ENCODE assay signal across 21 cellular contexts in genomic region chr3:47430606-47431005, GRCh38. TPM values are rescaled to one million over a fixed set of nuclear protein-coding genes. Genes with fewer than 3 reads are reported as not detected.
DNase-seq lines count a peak whose midpoint lies in the region; ATAC-seq, FAIRE-seq and TF ChIP-seq lines count a peak whose summit lies in the region.
"Had no signal": no experiment of that assay in that cellular context is flagged by ENCODE, and none has a peak within 500 bp of the region (broad histone marks: within the 10 kb centered on the region; RNA-seq: fewer than 3 reads in every experiment).

No MANE protein-coding gene starts in this region.

- H2BK15ac ChIP-seq in neuronal stem cell (ENCODE audit: low read length), result no peak overlapping the region

- intact Hi-C loops in left cardiac atrium (cut with DNase I) (no loop called here), K562 (cut with micrococcal nuclease) (no loop called here)

- H3K27me3 ChIP-seq in cardiac muscle cell (no peaks in the 10 kb centered on the region), K562 (ENCODE audit: control insufficient read depth in 2 of 2, insufficient read depth in 2 of 2, low read length in 2 of 2) (no peaks in the 10 kb centered on the region), neuronal stem cell (ENCODE audit: control insufficient read depth in 3 of 3, insufficient read depth in 3 of 3, low read depth in 1 of 3, low read length in 3 of 3) (no peaks in the 10 kb centered on the region), gastroesophageal sphincter (no peaks in the 10 kb centered on the region), tibial nerve (no peaks in the 10 kb centered on the region)

- H3K4me1 ChIP-seq in cardiac muscle cell (ENCODE audit: low read depth), result peaks cover 22% of the 10 kb centered on the region
- no peaks in the 10 kb centered on the region for H3K4me1 ChIP-seq in K562 (replicated peaks in 1 of 2; ENCODE audit: control insufficient read depth in 2 of 2, insufficient read depth in 2 of 2, low read length in 2 of 2)
- peaks cover 5 to 13% of the 10 kb centered on the region in 2 donors for H3K4me1 ChIP-seq in neuronal stem cell (ENCODE audit: control insufficient read depth in 2 of 2, insufficient read depth in 1 of 2, low read depth in 1 of 2, low read length in 2 of 2)
- H3K4me1 ChIP-seq in gastroesophageal sphincter, result no peaks in the 10 kb centered on the region
- peaks cover 0 to 2% (median 0%) of the 10 kb centered on the region in 4 donors for H3K4me1 ChIP-seq in tibial nerve

- CTCF ChIA-PET in K562 (lab: Yijun Ruan, JAX; ENCODE audit: low intra/inter-chr PET ratio), result no interaction called here

- H3K36me3 ChIP-seq in cardiac muscle cell, result peaks cover 16% of the 10 kb centered on the region
- H3K36me3 ChIP-seq in K562 (ENCODE audit: control insufficient read depth, insufficient read depth, low read length), result peaks cover 83% of the 10 kb centered on the region
- H3K36me3 ChIP-seq in neuronal stem cell (replicated peaks in 1 of 2; ENCODE audit: control insufficient read depth in 2 of 2, insufficient read depth in 2 of 2, low read length in 2 of 2), result peaks cover 33 to 68% of the 10 kb centered on the region in 2 donors
- H3K36me3 ChIP-seq in gastroesophageal sphincter, result peaks cover 0 to 83% of the 10 kb centered on the region in 2 donors
- H3K36me3 ChIP-seq in tibial nerve, result peaks cover 0 to 77% (median 3%) of the 10 kb centered on the region in 3 donors

- TF ChIP-seq POLR2A in K562 (conservative IDR thresholded peaks at IDR 0.05) (no peak), gastroesophageal sphincter (IDR thresholded peaks at IDR 0.05) (no peak), tibial nerve (IDR thresholded peaks at IDR 0.05) (no peak)

- H2BK5ac ChIP-seq in neuronal stem cell (ENCODE audit: low read length), result no peak overlapping the region

- H4K20me1 ChIP-seq in K562 (replicated peaks; ENCODE audit: control insufficient read depth, insufficient read depth, low read length), result peaks cover 14% of the 10 kb centered on the region; the same call in 1 of the 2 replicates

- no peak for TF ChIP-seq RAD21 in K562 (CRISPR knock-in tag; conservative IDR thresholded peaks at IDR 0.05 in 1 of 2, IDR thresholded peaks at IDR 0.05 in 1 of 2)

- H3K4ac ChIP-seq in neuronal stem cell (ENCODE audit: low read length), result no peak overlapping the region

- no peak overlapping the region for H2AFZ ChIP-seq in K562 (ENCODE audit: low read depth, low read length)
- H2AFZ ChIP-seq in neuronal stem cell (ENCODE audit: low read length), result no peak overlapping the region

- H3K9ac ChIP-seq in K562 (ENCODE audit: insufficient read depth in 1 of 2, low read depth in 2 of 2, low read length in 2 of 2) (peak overlapping the region in 1 of 2 experiments; percentile 47; a peak in 1 of 4 replicates), neuronal stem cell (ENCODE audit: low read depth, low read length, poor library complexity) (peak overlapping the region; percentile 46)

- H2BK12ac ChIP-seq in neuronal stem cell (ENCODE audit: low read length), result no peak overlapping the region

- peak overlapping the region; percentile 73 for H3K23ac ChIP-seq in neuronal stem cell (ENCODE audit: low read depth, low read length, poor library complexity)

- DNase-seq in cardiac muscle cell (ENCODE audit: low read depth in 1 of 2, low spot score in 1 of 2), result peak in 1 of 2 donors; percentile 70
- no peak for DNase-seq in left cardiac atrium
- peak in 1 of 4 experiments; percentile 5 for DNase-seq in K562 (ENCODE audit: extremely low read depth in 1 of 4, low spot score in 3 of 4)
- DNase-seq in neuronal stem cell (ENCODE audit: low spot score), result no peak
- peak; percentile 29 for DNase-seq in ureter (ENCODE audit: low spot score)
- no peak for DNase-seq in activated CD8-positive, alpha-beta memory T cell treated with anti-CD3 and anti-CD28 coated beads, Interleukin-2, amount 50 U/mL, for 48 hours
- DNase-seq in tibial nerve (ENCODE audit: low spot score in 2 of 2), result no peak
- DNase-seq: AML-193; DMS79 treated with DMSO at 0.1 percent for 48 hours; GDM1; HCEC 1CT; IMR-90; NCI-H1436 treated with DMSO at 0.1 percent for 48 hours; NCI-H2081; NCI-H524 treated with DMSO at 0.1 percent for 48 hours; NK-92 treated with Interleukin-12 subunit alpha and Interleukin-12 subunit beta, amount 100 ng/mL, for 24 hours; OCI-M1 had no signal

- TF ChIP-seq EP300 in K562 (IDR thresholded peaks at IDR 0.05; ENCODE audit: low read length) (no peak), gastroesophageal sphincter (IDR thresholded peaks at IDR 0.05) (no peak), tibial nerve (IDR thresholded peaks at IDR 0.05) (no peak)

- ATAC-seq in left cardiac atrium (no peak), K562 (no peak), gastroesophageal sphincter (no peak)

- FAIRE-seq in K562 (lab: Jason Lieb, UNC), result no peak
- FAIRE-seq: D721Med, GM12892 had no signal

- peak overlapping the region; percentile 75 for H3K27ac ChIP-seq in cardiac muscle cell
- no peak overlapping the region for H3K27ac ChIP-seq in K562 (ENCODE audit: extremely low read depth, low read depth, low read length)
- no peak overlapping the region for H3K27ac ChIP-seq in neuronal stem cell (replicated peaks; ENCODE audit: low read length)
- no peak overlapping the region for H3K27ac ChIP-seq in gastroesophageal sphincter
- no peak overlapping the region for H3K27ac ChIP-seq in tibial nerve
- H3K27ac ChIP-seq: RWPE1 had no signal

- H3K9me3 ChIP-seq in cardiac muscle cell (ENCODE audit: low read depth) (no peaks in the 10 kb centered on the region), K562 (replicated peaks; ENCODE audit: control insufficient read depth, insufficient read depth, low read depth, low read length) (no peaks in the 10 kb centered on the region), neuronal stem cell (replicated peaks in 1 of 2; ENCODE audit: control insufficient read depth in 2 of 2, insufficient read depth in 1 of 2, low read depth in 1 of 2, low read length in 2 of 2) (peaks cover 0 to 2% of the 10 kb centered on the region in 2 donors), gastroesophageal sphincter (no peaks in the 10 kb centered on the region), tibial nerve (no peaks in the 10 kb centered on the region)

- no peak overlapping the region for H2BK120ac ChIP-seq in neuronal stem cell (ENCODE audit: low read depth, low read length)

- WGBS in K562 (ENCODE audit: insufficient coverage, low coverage, missing lambda C conversion rate), result 87% methylated on average over 7 of the region's 7 CpGs
- no CpG with 5 or more reads among the region's 7 CpGs for WGBS in neuronal stem cell (ENCODE audit: extremely low coverage in 2 of 2, insufficient read length in 2 of 2, insufficient replicate concordance in 1 of 2), 2 donors
- WGBS in gastroesophageal sphincter (ENCODE audit: low coverage in 1 of 2), 2 donors, result 83 to 89% methylated on average over 3 to 6 of the region's 7 CpGs
- WGBS in tibial nerve, 2 donors, result 83 to 88% methylated on average over 6 to 7 of the region's 7 CpGs

- H3K9me1 ChIP-seq in K562 (ENCODE audit: control insufficient read depth, insufficient read depth, low read length), result no peaks in the 10 kb centered on the region

- H3K14ac ChIP-seq in neuronal stem cell (ENCODE audit: low read length), result no peak overlapping the region

- in situ Hi-C loops in K562 (cut with MboI), result no loop called here

- POLR2A ChIA-PET in K562 (lab: Yijun Ruan, JAX), result interaction anchor here (0.8 to 1.2 kb wide), 2 partner anchors 9 to 15 kb away, joined by 3 to 5 read pairs; no protein-coding TSS in a partner anchor

- no peak overlapping the region for H3K4me2 ChIP-seq in K562 (ENCODE audit: insufficient read depth, low read length)
- no peak overlapping the region for H3K4me2 ChIP-seq in neuronal stem cell (ENCODE audit: insufficient read depth, low read length, poor library complexity, severe bottlenecking)

- no peaks in the 10 kb centered on the region; the same call in 2 of the 3 replicates for H3K79me2 ChIP-seq in K562 (ENCODE audit: control insufficient read depth, insufficient read depth, low read length)

- H3K4me3 ChIP-seq in cardiac muscle cell, result no peak overlapping the region
- H3K4me3 ChIP-seq in K562, result no peak overlapping the region
- H3K4me3 ChIP-seq in neuronal stem cell (ENCODE audit: low read length in 2 of 2), result no peak overlapping the region
- no peak overlapping the region for H3K4me3 ChIP-seq in gastroesophageal sphincter
- H3K4me3 ChIP-seq in tibial nerve, result no peak overlapping the region

- H4K91ac ChIP-seq in neuronal stem cell (ENCODE audit: low read depth, low read length, poor library complexity), result no peak overlapping the region

- BruUV-seq in K562 (replicated peaks; lab: Mats Ljungman, UMichigan), result no TSS peak

- peak overlapping the region; percentile 61 for H3K18ac ChIP-seq in neuronal stem cell (ENCODE audit: low read length)

- H3K79me1 ChIP-seq in neuronal stem cell (ENCODE audit: low read depth, low read length), result no peaks in the 10 kb centered on the region

- no peak overlapping the region for H4K8ac ChIP-seq in neuronal stem cell (ENCODE audit: low read depth, low read length)

- TF ChIP-seq CTCF in cardiac muscle cell (IDR thresholded peaks at IDR 0.05; ENCODE audit: low read depth, low read length) (no peak), K562 (IDR thresholded peaks at IDR 0.05 in 2 of 3, conservative IDR thresholded peaks at IDR 0.05 in 1 of 3; ENCODE audit: insufficient read depth in 2 of 3, low read depth in 1 of 3, low read length in 3 of 3) (no peak), gastroesophageal sphincter (IDR thresholded peaks at IDR 0.05) (no peak), tibial nerve (IDR thresholded peaks at IDR 0.05) (no peak)

- H2AK5ac ChIP-seq in neuronal stem cell (ENCODE audit: low read depth, low read length), result no peak overlapping the region

RNA-seq across cellular contexts. Expression of gene SCAP, which starts 45.1 kb away (rescaled TPM):
- total RNA-seq in cardiac muscle cell (124 and 140 TPM in 2 replicates), left cardiac atrium (10 to 100 TPM; 41.5 to 49.1 TPM), K562 (2014; rRNA removed) (60.7 and 87.6 TPM in 2 replicates), K562 (2014; rRNA removed; fragmentation: Illumina TruSeq; extraction: Trizol) (29.7 and 37.8 TPM in 2 replicates), K562 (2015; rRNA removed; fragmentation: Illumina TruSeq; extraction: Trizol) (34.6 and 36.5 TPM in 2 replicates), K562 (2021) (97.1 and 104 TPM in 2 replicates), ureter (139 TPM), gastroesophageal sphincter (10 to 100 TPM; 58.8 to 93.5 (median 71.5) TPM), tibial nerve (100 to 1,000 TPM in 1 of 4 donors, 10 to 100 TPM in 3; 73.4 to 128 (median 88.4) TPM)
- polyA plus RNA-seq in cardiac muscle cell (87.6 and 104 TPM in 2 replicates), K562 (2011; rRNA removed) (31.3 and 55.8 TPM in 2 replicates), K562 (2014; fragmentation: Illumina TruSeq; extraction: Trizol) (48.2 and 61.1 TPM in 2 replicates), K562 (2014; fragmentation: Nextera tagmentation; extraction: Ambion mirVana) (1 to 10 TPM; 2.6 to 3.2 TPM), K562 (2014; rRNA removed) (43.7 and 47.9 TPM in 2 replicates)
- total RNA-seq in K562 (2011; cell fraction: chromatin; rRNA removed; ENCODE audit: low replicate concordance), result 248 and 515 TPM in 2 replicates
- 301 and 313 TPM in 2 replicates for total RNA-seq in K562 (2011; cell fraction: nucleolus; rRNA removed)
- 253 and 254 TPM in 2 replicates for total RNA-seq in K562 (2011; cell fraction: nucleoplasm; rRNA removed)
- polyA plus RNA-seq in K562 (2011; cell fraction: cytosol; rRNA removed), result 39.6 and 62.6 TPM in 2 replicates
- polyA plus RNA-seq in K562 (2011; cell fraction: nucleus; rRNA removed), result 124 and 159 TPM in 2 replicates
- 68.9 and 85.0 TPM in 2 replicates for polyA plus RNA-seq in K562 (2012)
- polyA minus RNA-seq in K562 (2011; rRNA and poly(A)+ RNA removed), result 74.0 and 80.8 TPM in 2 replicates
- 83.2 and 91.7 TPM in 2 replicates for polyA minus RNA-seq in K562 (2011; cell fraction: cytosol; rRNA and poly(A)+ RNA removed)
- 53.2 and 90.0 TPM in 2 replicates for polyA minus RNA-seq in K562 (2011; cell fraction: nucleus; rRNA and poly(A)+ RNA removed)
- polyA plus RNA-seq in neuronal stem cell (2013, experiment 1 of 2), result 48.0 TPM
- polyA plus RNA-seq in neuronal stem cell (2013, experiment 2 of 2), result 48.5 TPM

RNA-seq across cellular contexts. Expression of gene PTPN23, which starts 49.8 kb away (rescaled TPM):
- total RNA-seq in cardiac muscle cell (10.7 and 18.7 TPM in 2 replicates), left cardiac atrium (10 to 100 TPM; 24.1 to 24.8 TPM), K562 (2014; rRNA removed) (7.2 and 10.1 TPM in 2 replicates), K562 (2014; rRNA removed; fragmentation: Illumina TruSeq; extraction: Trizol) (5.2 and 6.3 TPM in 2 replicates), K562 (2015; rRNA removed; fragmentation: Illumina TruSeq; extraction: Trizol) (7.3 and 8.7 TPM in 2 replicates), K562 (2021) (51.4 and 58.7 TPM in 2 replicates), ureter (55.1 TPM), gastroesophageal sphincter (10 to 100 TPM in 3 of 4 donors, 1 to 10 TPM in 1; 9.1 to 34.2 (median 19.5) TPM), tibial nerve (100 to 1,000 TPM in 2 of 4 donors, 10 to 100 TPM in 2; 30.8 to 277 (median 90.7) TPM)
- polyA plus RNA-seq in cardiac muscle cell (17.1 and 17.4 TPM in 2 replicates), K562 (2011; rRNA removed) (1.7 and 4.6 TPM in 2 replicates), K562 (2014; fragmentation: Illumina TruSeq; extraction: Trizol) (14.1 and 24.0 TPM in 2 replicates), K562 (2014; fragmentation: Nextera tagmentation; extraction: Ambion mirVana) (under 1 TPM; 0.41 to 0.93 TPM), K562 (2014; rRNA removed) (11.4 and 20.2 TPM in 2 replicates)
- 45.6 and 123 TPM in 2 replicates for total RNA-seq in K562 (2011; cell fraction: chromatin; rRNA removed; ENCODE audit: low replicate concordance)
- 60.9 and 70.8 TPM in 2 replicates for total RNA-seq in K562 (2011; cell fraction: nucleolus; rRNA removed)
- 45.3 and 53.0 TPM in 2 replicates for total RNA-seq in K562 (2011; cell fraction: nucleoplasm; rRNA removed)
- polyA plus RNA-seq in K562 (2011; cell fraction: cytosol; rRNA removed), result 1.2 and 1.9 TPM in 2 replicates
- polyA plus RNA-seq in K562 (2011; cell fraction: nucleus; rRNA removed), result 25.3 and 29.3 TPM in 2 replicates
- polyA plus RNA-seq in K562 (2012), result 29.0 and 50.5 TPM in 2 replicates
- polyA minus RNA-seq in K562 (2011; rRNA and poly(A)+ RNA removed), result 5.0 and 9.1 TPM in 2 replicates
- polyA minus RNA-seq in K562 (2011; cell fraction: cytosol; rRNA and poly(A)+ RNA removed), result 16.0 and 22.8 TPM in 2 replicates
- 21.3 and 29.9 TPM in 2 replicates for polyA minus RNA-seq in K562 (2011; cell fraction: nucleus; rRNA and poly(A)+ RNA removed)
- 16.8 TPM for polyA plus RNA-seq in neuronal stem cell (2013, experiment 1 of 2)
- 16.8 TPM for polyA plus RNA-seq in neuronal stem cell (2013, experiment 2 of 2)
